In genomic region chr3:144109944-144110343, GRCh38 we compare ENCODE assay signal across 9 cellular contexts.
A peak's percentile ranks its signal among the peaks of the same experiment; 100 is the strongest.
DNase-seq lines count a peak whose midpoint lies in the region; ATAC-seq and TF ChIP-seq lines count a peak whose summit lies in the region.
"Had no signal": no experiment of that assay in that cellular context is flagged by ENCODE, and none has a peak within 500 bp of the region (broad histone marks: within the 10 kb centered on the region; RNA-seq: fewer than 3 reads in every experiment).

No MANE protein-coding gene starts in this region.

- H3K36me3 Mint-ChIP-seq in natural killer cell = no peaks in the 10 kb centered on the region
- H3K36me3 Mint-ChIP-seq in nephron progenitor cell (ENCODE audit: low read depth) = no peaks in the 10 kb centered on the region
- no peaks in the 10 kb centered on the region for H3K36me3 Mint-ChIP-seq in activated T-helper 2 cell treated with anti-CD3 and anti-CD28 coated beads, Interferon-gamma antibody, Interleukin-2, Interleukin-4, amounts not matched to agents 10 μg/mL and 5 μg/mL and 100 μg/mL, durations not matched to agents 14 hours and 24 hours and 36 hours (ENCODE audit: low read depth)

- H3K4me3 Mint-ChIP-seq in natural killer cell (peak overlapping the region; percentile 7), nephron progenitor cell (no peak overlapping the region)
- H3K4me3 Mint-ChIP-seq in activated T-helper 2 cell treated with anti-CD3 and anti-CD28 coated beads, Interferon-gamma antibody, Interleukin-2, Interleukin-4, amounts not matched to agents 10 μg/mL and 5 μg/mL and 100 μg/mL, durations not matched to agents 14 hours and 24 hours and 36 hours (ENCODE audit: low read depth) = no peak overlapping the region

- ATAC-seq in GM19035 (IDR thresholded peaks at IDR 0.05; ENCODE audit: unreplicated experiment) = peak; percentile 97
- peak; percentile 98 for ATAC-seq in HG02588 (IDR thresholded peaks at IDR 0.05; ENCODE audit: unreplicated experiment)
- ATAC-seq in HG03575 (IDR thresholded peaks at IDR 0.05; ENCODE audit: extremely low read depth, insufficient number of reproducible peaks, low FRiP score, unreplicated experiment) = peak; percentile 85
- ATAC-seq in natural killer cell = peak; percentile 84 to 88 (median 84)

- no peak for TF ChIP-seq CTCF in natural killer cell (IDR thresholded peaks at IDR 0.05)
- TF ChIP-seq CTCF in nephron progenitor cell (IDR thresholded peaks at IDR 0.05) = no peak

- no peaks in the 10 kb centered on the region for H3K9me3 Mint-ChIP-seq in natural killer cell
- no peaks in the 10 kb centered on the region for H3K9me3 Mint-ChIP-seq in nephron progenitor cell
- H3K9me3 Mint-ChIP-seq in activated T-helper 2 cell treated with anti-CD3 and anti-CD28 coated beads, Interferon-gamma antibody, Interleukin-2, Interleukin-4, amounts not matched to agents 10 μg/mL and 5 μg/mL and 100 μg/mL, durations not matched to agents 14 hours and 24 hours and 36 hours = no peaks in the 10 kb centered on the region

- no peak overlapping the region for H3K27ac Mint-ChIP-seq in natural killer cell
- no peak overlapping the region for H3K27ac Mint-ChIP-seq in nephron progenitor cell
- H3K27ac Mint-ChIP-seq in activated T-helper 2 cell treated with anti-CD3 and anti-CD28 coated beads, Interferon-gamma antibody, Interleukin-2, Interleukin-4, amounts not matched to agents 10 μg/mL and 5 μg/mL and 100 μg/mL, durations not matched to agents 14 hours and 24 hours and 36 hours = no peak overlapping the region

- H3K4me1 Mint-ChIP-seq in natural killer cell = peaks cover 0 to 8% of the 10 kb centered on the region in 2 donors
- no peaks in the 10 kb centered on the region for H3K4me1 Mint-ChIP-seq in nephron progenitor cell
- no peaks in the 10 kb centered on the region for H3K4me1 Mint-ChIP-seq in activated T-helper 2 cell treated with anti-CD3 and anti-CD28 coated beads, Interferon-gamma antibody, Interleukin-2, Interleukin-4, amounts not matched to agents 10 μg/mL and 5 μg/mL and 100 μg/mL, durations not matched to agents 14 hours and 24 hours and 36 hours (ENCODE audit: low read depth)

- DNase-seq in natural killer cell (no peak), nephron progenitor cell (no peak), HK-2 (ENCODE audit: unreplicated experiment) (no peak), T-helper 9 cell (no peak)
- no peak for DNase-seq in activated T-helper 2 cell treated with anti-CD3 and anti-CD28 coated beads, Interferon-gamma antibody, Interleukin-2, Interleukin-4, amounts not matched to agents 10 μg/mL and 5 μg/mL and 100 μg/mL, durations not matched to agents 14 hours and 24 hours and 36 hours (ENCODE audit: low spot score)
- DNase-seq: NCI-H1417 treated with DMSO at 0.1 percent for 48 hours had no signal

- peaks cover 4 to 6% of the 10 kb centered on the region in 2 donors for H3K27me3 Mint-ChIP-seq in natural killer cell (ENCODE audit: low read depth in 2 of 2)
- no peaks in the 10 kb centered on the region for H3K27me3 Mint-ChIP-seq in nephron progenitor cell (ENCODE audit: low read depth, poor library complexity)
- H3K27me3 Mint-ChIP-seq in activated T-helper 2 cell treated with anti-CD3 and anti-CD28 coated beads, Interferon-gamma antibody, Interleukin-2, Interleukin-4, amounts not matched to agents 10 μg/mL and 5 μg/mL and 100 μg/mL, durations not matched to agents 14 hours and 24 hours and 36 hours (ENCODE audit: low read depth) = peaks cover 4% of the 10 kb centered on the region

- intact Hi-C loops in natural killer cell (cut with micrococcal nuclease) = no loop called here
- intact Hi-C loops in activated T-helper 2 cell treated with anti-CD3 and anti-CD28 coated beads, Interferon-gamma antibody, Interleukin-2, Interleukin-4, amounts not matched to agents 10 μg/mL and 5 μg/mL and 100 μg/mL, durations not matched to agents 14 hours and 24 hours and 36 hours (cut with micrococcal nuclease) = no loop called here
